ENCODE assay signal across 8 cellular contexts in the genomic region with DNA sequence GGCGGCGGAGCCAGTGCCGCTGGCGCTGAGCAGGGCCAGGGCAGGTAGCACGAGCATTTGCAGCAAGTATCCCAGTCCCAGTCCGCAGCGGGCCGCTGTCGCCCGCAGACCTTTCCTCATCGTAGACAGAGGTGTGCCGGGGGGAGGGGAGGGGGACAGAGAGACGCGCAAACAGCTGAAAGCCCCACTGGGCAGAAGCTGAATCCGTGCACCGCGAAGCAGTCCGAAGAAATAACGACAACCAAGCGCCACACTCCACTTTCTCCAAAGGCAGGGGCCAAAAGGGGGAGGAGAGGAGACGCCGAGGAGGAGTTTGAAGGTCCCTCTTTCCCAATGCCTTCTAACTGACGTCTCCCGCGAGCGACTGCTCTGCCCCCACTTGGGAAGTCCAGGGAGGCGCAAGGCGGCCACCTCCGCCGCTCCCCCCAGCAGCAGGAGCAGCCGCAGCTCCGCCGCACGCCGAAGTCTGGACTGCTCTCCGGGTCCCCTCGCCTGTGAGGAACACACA. TPM values are rescaled to one million over a fixed set of nuclear protein-coding genes. Genes with fewer than 3 reads are reported as not detected.
DNase-seq lines count a peak whose midpoint lies in the region; ATAC-seq and TF ChIP-seq lines count a peak whose summit lies in the region.

A gene (minus strand): TSS at position 236 of the 508 bp plus-strand sequence.

- ATAC-seq in SK-N-SH treated with all-trans-retinoic acid at 6 μM for 48 hours (peak; percentile 77), mucosa of descending colon (peak; percentile 62), GM21529 (IDR thresholded peaks at IDR 0.05; ENCODE audit: unreplicated experiment) (no peak), HG02840 (IDR thresholded peaks at IDR 0.05; ENCODE audit: low FRiP score, unreplicated experiment) (no peak)

- no peak for TF ChIP-seq EP300 in transverse colon (IDR thresholded peaks at IDR 0.05; ENCODE audit: low read depth)

- no peaks in the 10 kb centered on the region for H3K4me1 ChIP-seq in mucosa of descending colon (ENCODE audit: low read depth)
- peaks cover 0 to 6% (median 2%) of the 10 kb centered on the region in 4 donors for H3K4me1 ChIP-seq in transverse colon

- H3K36me3 ChIP-seq in mucosa of descending colon (ENCODE audit: low read depth): no peaks in the 10 kb centered on the region
- H3K36me3 ChIP-seq in transverse colon: no peaks in the 10 kb centered on the region

- no peaks in the 10 kb centered on the region for H3K9me3 ChIP-seq in mucosa of descending colon
- H3K9me3 ChIP-seq in transverse colon: no peaks in the 10 kb centered on the region

- peaks cover 45% of the 10 kb centered on the region for H3K27me3 ChIP-seq in transverse colon

- H3K27ac ChIP-seq in transverse colon: peak within 1 kb of the TSS; percentile 74 to 85 (median 79)

- TF ChIP-seq POLR2A in transverse colon (IDR thresholded peaks at IDR 0.05): peak; percentile 54

- TF ChIP-seq CTCF in epithelial cell of proximal tubule (conservative IDR thresholded peaks at IDR 0.05; ENCODE audit: low read depth, low read length) (no peak), mucosa of descending colon (IDR thresholded peaks at IDR 0.05) (no peak), transverse colon (IDR thresholded peaks at IDR 0.05) (no peak)

- 11 to 15% methylated on average over 5 to 37 of the region's 37 CpGs for WGBS in transverse colon (ENCODE audit: low coverage in 1 of 2), 2 donors

- intact Hi-C loops in mucosa of descending colon (cut with DNase I, micrococcal nuclease) (no loop called here), transverse colon (cut with DNase I; ENCODE audit: low total_unique reads) (no loop called here)

- in situ Hi-C loops in transverse colon (cut with MboI; ENCODE audit: low pct_ligation_motif_present in 1 of 4, low pct_unique_long_range_greater_than_20kb in 1 of 4, low sequenced_read_pairs in 3 of 4): no loop called here

- DNase-seq in activated CD4-positive, alpha-beta T cell treated with anti-CD3 and anti-CD28 coated beads for 48 hours: peak; percentile 4
- no peak for DNase-seq in activated CD4-positive, alpha-beta T cell treated with anti-CD3 and anti-CD28 coated beads for 1 hour
- no peak for DNase-seq in epithelial cell of proximal tubule (ENCODE audit: low read depth)
- peak; percentile 24 to 69 (median 45) for DNase-seq in mucosa of descending colon
- peak; percentile 48 for DNase-seq in transverse colon

- H3K4me3 ChIP-seq in epithelial cell of proximal tubule (ENCODE audit: low read depth, low read length) (peak within 1 kb of the TSS; percentile 66), mucosa of descending colon (peak within 1 kb of the TSS; percentile 0), transverse colon (peak within 1 kb of the TSS; percentile 31 to 58 (median 44))

TF ChIP-seq in SK-N-SH treated with all-trans-retinoic acid at 6 μM for 48 hours, 23 proteins besides CTCF, POLR2A, EP300 and RAD21:
- TF ChIP-seq, protein P1, sequence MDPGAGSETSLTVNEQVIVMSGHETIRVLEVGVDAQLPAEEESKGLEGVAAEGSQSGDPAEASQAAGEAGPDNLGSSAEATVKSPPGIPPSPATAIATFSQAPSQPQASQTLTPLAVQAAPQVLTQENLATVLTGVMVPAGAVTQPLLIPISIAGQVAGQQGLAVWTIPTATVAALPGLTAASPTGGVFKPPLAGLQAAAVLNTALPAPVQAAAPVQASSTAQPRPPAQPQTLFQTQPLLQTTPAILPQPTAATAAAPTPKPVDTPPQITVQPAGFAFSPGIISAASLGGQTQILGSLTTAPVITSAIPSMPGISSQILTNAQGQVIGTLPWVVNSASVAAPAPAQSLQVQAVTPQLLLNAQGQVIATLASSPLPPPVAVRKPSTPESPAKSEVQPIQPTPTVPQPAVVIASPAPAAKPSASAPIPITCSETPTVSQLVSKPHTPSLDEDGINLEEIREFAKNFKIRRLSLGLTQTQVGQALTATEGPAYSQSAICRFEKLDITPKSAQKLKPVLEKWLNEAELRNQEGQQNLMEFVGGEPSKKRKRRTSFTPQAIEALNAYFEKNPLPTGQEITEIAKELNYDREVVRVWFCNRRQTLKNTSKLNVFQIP (CRISPR knock-in tag; IDR thresholded peaks at IDR 0.05; ENCODE audit: borderline replicate concordance, low read depth): no peak
- TF ChIP-seq ZFP3 (CRISPR knock-in tag; IDR thresholded peaks at IDR 0.05) (peak; percentile 35; the same call in 1 of the 2 replicates), ISL1 (CRISPR knock-in tag; IDR thresholded peaks at IDR 0.05) (0 out of 2 replicates have a peak, but pooled peaks have one; percentile 13), TCF4 (CRISPR knock-in tag; IDR thresholded peaks at IDR 0.05; ENCODE audit: borderline replicate concordance) (no peak), ARNTL (CRISPR knock-in tag; IDR thresholded peaks at IDR 0.05; ENCODE audit: borderline replicate concordance, low read depth) (no peak)
- TF ChIP-seq, protein P2, sequence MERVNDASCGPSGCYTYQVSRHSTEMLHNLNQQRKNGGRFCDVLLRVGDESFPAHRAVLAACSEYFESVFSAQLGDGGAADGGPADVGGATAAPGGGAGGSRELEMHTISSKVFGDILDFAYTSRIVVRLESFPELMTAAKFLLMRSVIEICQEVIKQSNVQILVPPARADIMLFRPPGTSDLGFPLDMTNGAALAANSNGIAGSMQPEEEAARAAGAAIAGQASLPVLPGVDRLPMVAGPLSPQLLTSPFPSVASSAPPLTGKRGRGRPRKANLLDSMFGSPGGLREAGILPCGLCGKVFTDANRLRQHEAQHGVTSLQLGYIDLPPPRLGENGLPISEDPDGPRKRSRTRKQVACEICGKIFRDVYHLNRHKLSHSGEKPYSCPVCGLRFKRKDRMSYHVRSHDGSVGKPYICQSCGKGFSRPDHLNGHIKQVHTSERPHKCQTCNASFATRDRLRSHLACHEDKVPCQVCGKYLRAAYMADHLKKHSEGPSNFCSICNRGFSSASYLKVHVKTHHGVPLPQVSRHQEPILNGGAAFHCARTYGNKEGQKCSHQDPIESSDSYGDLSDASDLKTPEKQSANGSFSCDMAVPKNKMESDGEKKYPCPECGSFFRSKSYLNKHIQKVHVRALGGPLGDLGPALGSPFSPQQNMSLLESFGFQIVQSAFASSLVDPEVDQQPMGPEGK (CRISPR knock-in tag; IDR thresholded peaks at IDR 0.05; ENCODE audit: borderline replicate concordance): peak; percentile 32; the same call in 1 of the 2 replicates
- TF ChIP-seq, protein P3, sequence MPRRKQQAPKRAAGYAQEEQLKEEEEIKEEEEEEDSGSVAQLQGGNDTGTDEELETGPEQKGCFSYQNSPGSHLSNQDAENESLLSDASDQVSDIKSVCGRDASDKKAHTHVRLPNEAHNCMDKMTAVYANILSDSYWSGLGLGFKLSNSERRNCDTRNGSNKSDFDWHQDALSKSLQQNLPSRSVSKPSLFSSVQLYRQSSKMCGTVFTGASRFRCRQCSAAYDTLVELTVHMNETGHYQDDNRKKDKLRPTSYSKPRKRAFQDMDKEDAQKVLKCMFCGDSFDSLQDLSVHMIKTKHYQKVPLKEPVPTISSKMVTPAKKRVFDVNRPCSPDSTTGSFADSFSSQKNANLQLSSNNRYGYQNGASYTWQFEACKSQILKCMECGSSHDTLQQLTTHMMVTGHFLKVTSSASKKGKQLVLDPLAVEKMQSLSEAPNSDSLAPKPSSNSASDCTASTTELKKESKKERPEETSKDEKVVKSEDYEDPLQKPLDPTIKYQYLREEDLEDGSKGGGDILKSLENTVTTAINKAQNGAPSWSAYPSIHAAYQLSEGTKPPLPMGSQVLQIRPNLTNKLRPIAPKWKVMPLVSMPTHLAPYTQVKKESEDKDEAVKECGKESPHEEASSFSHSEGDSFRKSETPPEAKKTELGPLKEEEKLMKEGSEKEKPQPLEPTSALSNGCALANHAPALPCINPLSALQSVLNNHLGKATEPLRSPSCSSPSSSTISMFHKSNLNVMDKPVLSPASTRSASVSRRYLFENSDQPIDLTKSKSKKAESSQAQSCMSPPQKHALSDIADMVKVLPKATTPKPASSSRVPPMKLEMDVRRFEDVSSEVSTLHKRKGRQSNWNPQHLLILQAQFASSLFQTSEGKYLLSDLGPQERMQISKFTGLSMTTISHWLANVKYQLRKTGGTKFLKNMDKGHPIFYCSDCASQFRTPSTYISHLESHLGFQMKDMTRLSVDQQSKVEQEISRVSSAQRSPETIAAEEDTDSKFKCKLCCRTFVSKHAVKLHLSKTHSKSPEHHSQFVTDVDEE (CRISPR knock-in tag; IDR thresholded peaks at IDR 0.05): peak; percentile 55; the same call in 1 of the 2 replicates

RNA-seq across cellular contexts. Expression of the gene that starts here (rescaled TPM):
- total RNA-seq in epithelial cell of proximal tubule (0.72 and 2.2 TPM in 2 replicates), mucosa of descending colon (1 to 10 TPM; 3.1 to 7.2 (median 4.6) TPM), transverse colon (1 to 10 TPM; 4.5 to 6.8 (median 4.8) TPM)

Comparison
In these comparisons a context has a peak if more than half of its experiments do, and no peak if none do; other contexts are left out.
1. DNase-seq: peak in activated CD4-positive, alpha-beta T cell treated with anti-CD3 and anti-CD28 coated beads for 48 hours (single experiment), mucosa of descending colon (3 of 3) and transverse colon (single experiment); none in activated CD4-positive, alpha-beta T cell treated with anti-CD3 and anti-CD28 coated beads for 1 hour (single experiment) and epithelial cell of proximal tubule (single experiment).
2. ATAC-seq: peak in SK-N-SH treated with all-trans-retinoic acid at 6 μM for 48 hours (single experiment) and mucosa of descending colon (single experiment); none in GM21529 (single experiment) and HG02840 (single experiment).
3. H3K4me3 ChIP-seq: peak in every context shown above with its lines; median percentile 66 in epithelial cell of proximal tubule; 44 in transverse colon; 0 in mucosa of descending colon.